In the genomic region with DNA sequence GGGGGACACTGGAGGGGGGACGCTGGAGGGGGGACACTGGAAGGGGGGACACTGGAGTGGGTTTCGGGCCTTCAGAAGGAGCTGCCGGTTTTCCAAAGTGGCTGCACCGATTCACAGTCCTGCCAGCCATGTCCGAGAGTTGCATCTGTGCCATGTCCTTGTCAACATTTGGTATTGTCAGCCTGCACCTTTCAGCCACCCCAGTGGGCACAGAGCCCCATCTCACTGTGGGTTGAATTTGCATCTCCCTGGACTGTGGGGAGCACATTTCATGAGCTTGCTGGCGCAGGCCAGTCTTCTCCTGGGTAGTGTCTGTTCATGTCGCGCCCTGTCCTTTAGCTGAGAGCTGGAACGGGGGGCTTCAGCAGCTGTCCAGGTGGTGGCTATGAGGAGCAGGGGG, we compare ENCODE assay signal across 26 cellular contexts.
"Had no signal": no experiment of that assay in that cellular context is flagged by ENCODE, and none has a peak within 500 bp of the region (broad histone marks: within the 10 kb centered on the region; RNA-seq: fewer than 3 reads in every experiment).

No MANE protein-coding gene starts in this region.

- DNase-seq: glutamatergic neuron; islet precursor cell; kidney glomerular epithelial cell; midbrain; occipital lobe; psoas muscle; sigmoid colon; small intestine; spleen; stimulated activated CD4-positive, alpha-beta T cell treated with anti-CD3 and anti-CD28 coated beads, Interleukin-4, amount 100 ng/mL, for 24 hours; stimulated activated naive CD4-positive, alpha-beta T cell; tibial artery; trophoblast cell; upper lobe of right lung had no signal

- FAIRE-seq: small intestine, urothelium cell line had no signal

- H3K36me3 ChIP-seq: heart left ventricle, neutrophil, sigmoid colon, spleen, suprapubic skin, thoracic aorta, tibial artery, upper lobe of right lung had no signal

- H3K4me3 ChIP-seq: heart left ventricle, hepatocyte, mucosa of descending colon, psoas muscle, sigmoid colon, spleen, suprapubic skin, thoracic aorta, tibial artery, upper lobe of right lung had no signal

- H3K9ac ChIP-seq: parathyroid adenoma had no signal

- H3K9me3 ChIP-seq: heart left ventricle, mucosa of descending colon, neutrophil, psoas muscle, sigmoid colon, spleen, suprapubic skin, thoracic aorta, tibial artery, upper lobe of right lung had no signal

- H3K27me3 ChIP-seq: neutrophil, sigmoid colon had no signal

- ATAC-seq: heart left ventricle; left cardiac atrium; left lobe of liver; mucosa of descending colon; naive thymus-derived CD8-positive, alpha-beta T cell; psoas muscle; stimulated activated effector memory CD8-positive, alpha-beta T cell treated with anti-CD3 and anti-CD28 coated beads, Interleukin-12 subunit alpha, Interleukin-12 subunit beta, amount 100 ng/mL, for 72 hours; upper lobe of right lung had no signal

- H3K27ac ChIP-seq: heart left ventricle, hepatocyte, neutrophil, parathyroid adenoma, psoas muscle, sigmoid colon, spleen, suprapubic skin, thoracic aorta, tibial artery, upper lobe of right lung had no signal

- H3K4me1 ChIP-seq: heart left ventricle, parathyroid adenoma, psoas muscle, sigmoid colon, spleen, suprapubic skin, tibial artery, upper lobe of right lung had no signal
